Comparison of ENCODE assay signal across 11 cellular contexts in the genomic region with DNA sequence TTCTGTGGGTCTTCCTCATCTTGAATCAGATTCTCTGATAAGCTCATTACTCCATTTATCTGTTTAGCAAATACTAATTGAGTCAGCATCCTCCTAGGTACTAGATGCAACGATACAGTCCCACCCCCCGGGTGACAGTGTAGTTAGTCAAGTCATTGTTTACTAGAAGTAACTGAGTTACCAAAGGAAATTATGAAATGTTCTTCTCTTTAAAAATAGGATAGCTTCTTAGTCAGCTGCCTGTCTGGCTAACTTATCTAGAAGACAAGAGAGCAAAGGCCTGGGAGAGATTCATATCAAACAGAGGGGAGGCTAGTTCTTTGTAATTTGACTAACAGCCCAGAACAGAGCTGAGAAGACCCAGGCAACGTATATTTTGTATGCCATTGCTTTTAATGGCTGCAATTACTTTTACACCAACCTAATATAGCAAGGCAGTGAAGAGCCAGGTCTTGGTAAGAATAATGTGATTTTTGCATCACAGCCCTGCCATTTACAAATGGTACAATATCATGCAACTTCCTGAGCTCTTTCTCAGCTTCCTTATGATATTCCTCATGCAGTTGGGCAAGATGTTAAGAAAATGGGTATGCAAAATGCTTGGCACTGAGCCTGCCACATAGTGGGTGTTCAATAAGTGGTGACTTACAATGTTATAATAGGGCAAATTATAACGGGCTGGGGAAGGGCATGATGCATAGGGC.
DNase-seq lines count a peak whose midpoint lies in the region; ATAC-seq and TF ChIP-seq lines count a peak whose summit lies in the region.
"Had no signal": no experiment of that assay in that cellular context is flagged by ENCODE, and none has a peak within 500 bp of the region (broad histone marks: within the 10 kb centered on the region; RNA-seq: fewer than 3 reads in every experiment).

No MANE protein-coding gene starts in this region.

- no peaks in the 10 kb centered on the region for H4K20me1 ChIP-seq in IMR-90 (ENCODE audit: insufficient read depth, low read length)

- H3K56ac ChIP-seq in IMR-90 (ENCODE audit: extremely low read depth, insufficient read depth, low read length), result no peak overlapping the region

- peak overlapping the region; percentile 96 to 99 (median 98) for H3K27ac Mint-ChIP-seq in CD14-positive monocyte
- H3K27ac Mint-ChIP-seq in activated T-helper 1 cell treated with anti-CD3 and anti-CD28 coated beads, Interleukin-12 subunit alpha, Interleukin-12 subunit beta, Interleukin-2, Interleukin-4 antibody, amounts not matched to agents 30 ng/mL and 10 ng/mL and 1 ng/mL, durations not matched to agents 14 hours and 24 hours and 36 hours, result no peak overlapping the region
- no peak overlapping the region for H3K27ac Mint-ChIP-seq in mesothelial cell of epicardium
- no peak overlapping the region for H3K27ac Mint-ChIP-seq in osteocyte (ENCODE audit: unreplicated experiment)

- H2BK120ac ChIP-seq in IMR-90 (ENCODE audit: low read depth, low read length), result peak overlapping the region; percentile 82
- H2BK120ac ChIP-seq in mesenchymal stem cell (ENCODE audit: low read depth, low read length), result peak overlapping the region; percentile 64

- peaks cover 0 to 2% (median 1%) of the 10 kb centered on the region in 3 donors for H3K27me3 Mint-ChIP-seq in CD14-positive monocyte (ENCODE audit: low read depth in 3 of 3)
- peaks cover 8% of the 10 kb centered on the region for H3K27me3 Mint-ChIP-seq in activated T-helper 1 cell treated with anti-CD3 and anti-CD28 coated beads, Interleukin-12 subunit alpha, Interleukin-12 subunit beta, Interleukin-2, Interleukin-4 antibody, amounts not matched to agents 30 ng/mL and 10 ng/mL and 1 ng/mL, durations not matched to agents 14 hours and 24 hours and 36 hours (ENCODE audit: insufficient read depth)
- H3K27me3 Mint-ChIP-seq in mesothelial cell of epicardium (ENCODE audit: low read depth), result peaks cover 5% of the 10 kb centered on the region
- H3K27me3 Mint-ChIP-seq in osteocyte (ENCODE audit: unreplicated experiment), result no peaks in the 10 kb centered on the region

- H3K27me3 ChIP-seq in IMR-90 (ENCODE audit: control insufficient read depth, insufficient read depth, low read length) (no peaks in the 10 kb centered on the region), mesenchymal stem cell (ENCODE audit: control insufficient read depth in 1 of 2, insufficient read depth in 1 of 2, low read length in 2 of 2) (no peaks in the 10 kb centered on the region)

- H3K9ac ChIP-seq in IMR-90 (ENCODE audit: low read depth, low read length), result no peak overlapping the region
- H3K9ac ChIP-seq in mesenchymal stem cell (ENCODE audit: low read length), result peak overlapping the region; percentile 81

- no peak for TF ChIP-seq RAD21 in IMR-90 (IDR thresholded peaks at IDR 0.05; ENCODE audit: low read length)

- peak overlapping the region; percentile 84 for H2AK5ac ChIP-seq in IMR-90 (ENCODE audit: low read depth, low read length)
- H2AK5ac ChIP-seq in mesenchymal stem cell (ENCODE audit: low read length, severe bottlenecking), result no peak overlapping the region

- peaks cover 0 to 3% (median 0%) of the 10 kb centered on the region in 7 donors for H3K9me3 Mint-ChIP-seq in CD14-positive monocyte
- no peaks in the 10 kb centered on the region for H3K9me3 Mint-ChIP-seq in activated T-helper 1 cell treated with anti-CD3 and anti-CD28 coated beads, Interleukin-12 subunit alpha, Interleukin-12 subunit beta, Interleukin-2, Interleukin-4 antibody, amounts not matched to agents 30 ng/mL and 10 ng/mL and 1 ng/mL, durations not matched to agents 14 hours and 24 hours and 36 hours
- no peaks in the 10 kb centered on the region for H3K9me3 Mint-ChIP-seq in mesothelial cell of epicardium
- no peaks in the 10 kb centered on the region for H3K9me3 Mint-ChIP-seq in osteocyte (ENCODE audit: unreplicated experiment)

- H3K4me1 ChIP-seq in IMR-90 (ENCODE audit: control insufficient read depth, insufficient read depth, low read length), result peaks cover 14% of the 10 kb centered on the region
- no peaks in the 10 kb centered on the region for H3K4me1 ChIP-seq in mesenchymal stem cell (ENCODE audit: control insufficient read depth, insufficient read depth, low read depth, low read length)

- POLR2A ChIA-PET in IMR-90 (lab: Charles Lee; ENCODE audit: unreplicated experiment), result interaction anchor here (0.6 to 0.9 kb wide), 2 partner anchors 13 to 211 kb away, joined by 4 to 9 read pairs; no protein-coding TSS in a partner anchor

- CTCF ChIA-PET in IMR-90 (lab: Yijun Ruan, JAX), result interaction anchor here (0.6 to 3.3 kb wide), 3 partner anchors 208 to 963 kb away, joined by 3 to 12 read pairs (median 9); no protein-coding TSS in a partner anchor

- DNase-seq in CD14-positive monocyte (ENCODE audit: low spot score), result peak; percentile 94
- peak; percentile 96 for DNase-seq in IMR-90
- peak; percentile 96 for DNase-seq in amniotic epithelial cell (ENCODE audit: low read depth)
- peak; percentile 97 for DNase-seq in mesenchymal stem cell
- DNase-seq in activated T-helper 1 cell treated with anti-CD3 and anti-CD28 coated beads, Interleukin-12 subunit alpha, Interleukin-12 subunit beta, Interleukin-2, Interleukin-4 antibody, amounts not matched to agents 30 ng/mL and 10 ng/mL and 1 ng/mL, durations not matched to agents 14 hours and 24 hours and 36 hours (ENCODE audit: low spot score), result no peak
- no peak for DNase-seq in mesothelial cell of epicardium (ENCODE audit: low spot score in 2 of 2, unreplicated experiment in 2 of 2)
- DNase-seq in osteocyte (ENCODE audit: extremely low spot score, unreplicated experiment), result no peak
- DNase-seq: anterior cingulate cortex, NCI-H446 treated with DMSO at 0.1 percent for 48 hours, nucleus accumbens had no signal

- WGBS in IMR-90 (ENCODE audit: extremely low coverage in 2 of 2, insufficient read length in 1 of 2), 2 experiments, result 11% methylated on average over 1 of the region's 4 CpGs; no CpG with 5 or more reads in 1 of the 2 experiments
- 91% methylated on average over 1 of the region's 4 CpGs for WGBS in mesenchymal stem cell

- ATAC-seq in IMR-90 (ENCODE audit: low read depth) (peak; percentile 83), HG02870 (IDR thresholded peaks at IDR 0.05; ENCODE audit: unreplicated experiment) (no peak)

- H3K4me3 ChIP-seq in IMR-90 (ENCODE audit: insufficient read depth, low read depth, low read length), result no peak overlapping the region
- no peak overlapping the region for H3K4me3 ChIP-seq in mesenchymal stem cell (ENCODE audit: insufficient read depth in 1 of 2, low read depth in 1 of 2, low read length in 2 of 2)

- H4K91ac ChIP-seq in IMR-90 (ENCODE audit: insufficient read depth, low read depth, low read length), result peak overlapping the region; percentile 69
- H4K91ac ChIP-seq in mesenchymal stem cell (ENCODE audit: low read length), result peak overlapping the region; percentile 59

- dilution Hi-C loops in IMR-90 (cut with HindIII; ENCODE audit: low sequenced_read_pairs, unreplicated experiment), result no loop called here

- H3K4ac ChIP-seq in IMR-90 (ENCODE audit: low read depth, low read length) (peak overlapping the region; percentile 65), mesenchymal stem cell (ENCODE audit: low read depth in 1 of 2, low read length in 2 of 2) (peak overlapping the region in 1 of 2 experiments; percentile 22)

- H2BK15ac ChIP-seq in IMR-90 (ENCODE audit: low read depth, low read length) (peak overlapping the region; percentile 89; the same call in 2 of the 3 replicates), mesenchymal stem cell (ENCODE audit: low read depth, poor library complexity, severe bottlenecking) (no peak overlapping the region)

- in situ Hi-C loops in IMR-90 (cut with MboI; ENCODE audit: low sequenced_read_pairs), result loop anchor here (25.0 kb wide), 1 partner anchor 727 kb away; no protein-coding TSS in a partner anchor

- H3K4me2 ChIP-seq in IMR-90 (ENCODE audit: low read depth, low read length) (peak overlapping the region; percentile 47; the same call in 1 of the 2 replicates), mesenchymal stem cell (ENCODE audit: low read length, poor library complexity, severe bottlenecking) (no peak overlapping the region)

- H3K14ac ChIP-seq in IMR-90 (replicated peaks; ENCODE audit: low read depth, low read length) (peak overlapping the region; percentile 17), mesenchymal stem cell (ENCODE audit: low read length in 2 of 2) (no peak overlapping the region)

- H3K27ac ChIP-seq in IMR-90 (ENCODE audit: insufficient read depth, low read length) (peak overlapping the region; percentile 34), mesenchymal stem cell (ENCODE audit: low read length, poor library complexity, severe bottlenecking) (no peak overlapping the region)

- H2BK12ac ChIP-seq in mesenchymal stem cell (ENCODE audit: low read length in 2 of 2), result peak overlapping the region; percentile 45 to 96

- H2BK20ac ChIP-seq in IMR-90 (ENCODE audit: low read depth, low read length), result peak overlapping the region; percentile 75; the same call in 1 of the 2 replicates

- H3K36me3 ChIP-seq in IMR-90 (ENCODE audit: control insufficient read depth, insufficient read depth, low read length) (no peaks in the 10 kb centered on the region), mesenchymal stem cell (ENCODE audit: control insufficient read depth in 1 of 2, insufficient read depth in 2 of 2, low read depth in 1 of 2, low read length in 2 of 2) (no peaks in the 10 kb centered on the region)

- H4K8ac ChIP-seq in IMR-90 (ENCODE audit: low read depth in 2 of 2, low read length in 2 of 2), result peak overlapping the region; percentile 0 to 68; a peak in 1 of 4 replicates
- peak overlapping the region; percentile 77 for H4K8ac ChIP-seq in mesenchymal stem cell (ENCODE audit: low read length)

- intact Hi-C loops in CD14-positive monocyte (cut with micrococcal nuclease) (loop anchor here (5.0 to 10.0 kb wide), 2 partner anchors 148 to 150 kb away; a partner anchor contains a TSS), IMR-90 (cut with micrococcal nuclease) (no loop called here)
- intact Hi-C loops in activated T-helper 1 cell treated with anti-CD3 and anti-CD28 coated beads, Interleukin-12 subunit alpha, Interleukin-12 subunit beta, Interleukin-2, Interleukin-4 antibody, amounts not matched to agents 30 ng/mL and 10 ng/mL and 1 ng/mL, durations not matched to agents 14 hours and 24 hours and 36 hours (cut with micrococcal nuclease), result no loop called here

- H3K4me1 Mint-ChIP-seq in CD14-positive monocyte, result peaks cover 72% of the 10 kb centered on the region
- no peaks in the 10 kb centered on the region for H3K4me1 Mint-ChIP-seq in activated T-helper 1 cell treated with anti-CD3 and anti-CD28 coated beads, Interleukin-12 subunit alpha, Interleukin-12 subunit beta, Interleukin-2, Interleukin-4 antibody, amounts not matched to agents 30 ng/mL and 10 ng/mL and 1 ng/mL, durations not matched to agents 14 hours and 24 hours and 36 hours (ENCODE audit: low read depth)
- peaks cover 2% of the 10 kb centered on the region for H3K4me1 Mint-ChIP-seq in mesothelial cell of epicardium
- peaks cover 14% of the 10 kb centered on the region for H3K4me1 Mint-ChIP-seq in osteocyte (ENCODE audit: unreplicated experiment)

- H3K18ac ChIP-seq in IMR-90 (ENCODE audit: low read depth, low read length) (peak overlapping the region; percentile 58), mesenchymal stem cell (ENCODE audit: low read depth in 1 of 2, low read length in 2 of 2) (peak overlapping the region in 1 of 2 experiments; percentile 78)

- H3K23ac ChIP-seq in IMR-90 (ENCODE audit: low read depth, low read length) (peak overlapping the region; percentile 63; the same call in 1 of the 2 replicates), mesenchymal stem cell (ENCODE audit: low read length in 2 of 2) (no peak overlapping the region)

- H2AK9ac ChIP-seq in IMR-90 (replicated peaks; ENCODE audit: low read depth, low read length, poor library complexity), result no peak overlapping the region

- H4K5ac ChIP-seq in IMR-90 (ENCODE audit: low read depth, low read length), result peak overlapping the region; percentile 48; the same call in 1 of the 2 replicates

- TF ChIP-seq CTCF in CD14-positive monocyte (IDR thresholded peaks at IDR 0.05), result no peak
- no peak for TF ChIP-seq CTCF in IMR-90 (conservative IDR thresholded peaks at IDR 0.05; ENCODE audit: low read depth, low read length)
- no peak for TF ChIP-seq CTCF in mesothelial cell of epicardium (IDR thresholded peaks at IDR 0.05; ENCODE audit: unreplicated experiment)
- TF ChIP-seq CTCF in osteocyte (IDR thresholded peaks at IDR 0.05), result no peak

- H3K9me1 ChIP-seq in IMR-90 (ENCODE audit: insufficient read depth, low read length), result peaks cover 16% of the 10 kb centered on the region

- BruUV-seq in IMR-90 (replicated peaks; lab: Mats Ljungman, UMichigan), result no TSS peak

- H2AFZ ChIP-seq in IMR-90 (replicated peaks; ENCODE audit: low read length, poor library complexity) (no peak overlapping the region), mesenchymal stem cell (ENCODE audit: low read depth, low read length) (no peak overlapping the region)

- H3K4me3 Mint-ChIP-seq in CD14-positive monocyte, result peak overlapping the region in 1 of 2 donors; percentile 58
- H3K4me3 Mint-ChIP-seq in activated T-helper 1 cell treated with anti-CD3 and anti-CD28 coated beads, Interleukin-12 subunit alpha, Interleukin-12 subunit beta, Interleukin-2, Interleukin-4 antibody, amounts not matched to agents 30 ng/mL and 10 ng/mL and 1 ng/mL, durations not matched to agents 14 hours and 24 hours and 36 hours, result no peak overlapping the region
- H3K4me3 Mint-ChIP-seq in mesothelial cell of epicardium, result no peak overlapping the region
- no peak overlapping the region for H3K4me3 Mint-ChIP-seq in osteocyte (ENCODE audit: unreplicated experiment)

- TF ChIP-seq POLR2A in IMR-90 (IDR thresholded peaks at IDR 0.05; ENCODE audit: low read depth, low read length), result no peak

- no peaks in the 10 kb centered on the region for H3K9me3 ChIP-seq in IMR-90 (ENCODE audit: control insufficient read depth, insufficient read depth, low read length)
- no peaks in the 10 kb centered on the region for H3K9me3 ChIP-seq in mesenchymal stem cell (ENCODE audit: control insufficient read depth, low read length)

- H3K79me1 ChIP-seq in IMR-90 (ENCODE audit: low read depth in 1 of 2, low read length in 2 of 2) (peaks cover 0 to 3% of the 10 kb centered on the region in 2 experiments; a peak in 1 of 4 replicates), mesenchymal stem cell (replicated peaks; ENCODE audit: low read length, poor library complexity, severe bottlenecking) (no peaks in the 10 kb centered on the region)

- H3K36me3 Mint-ChIP-seq in CD14-positive monocyte (peaks cover 0 to 8% of the 10 kb centered on the region in 2 donors), mesothelial cell of epicardium (no peaks in the 10 kb centered on the region), osteocyte (ENCODE audit: unreplicated experiment) (no peaks in the 10 kb centered on the region)
- H3K36me3 Mint-ChIP-seq in activated T-helper 1 cell treated with anti-CD3 and anti-CD28 coated beads, Interleukin-12 subunit alpha, Interleukin-12 subunit beta, Interleukin-2, Interleukin-4 antibody, amounts not matched to agents 30 ng/mL and 10 ng/mL and 1 ng/mL, durations not matched to agents 14 hours and 24 hours and 36 hours (ENCODE audit: low read depth), result no peaks in the 10 kb centered on the region

- H2BK5ac ChIP-seq in IMR-90 (ENCODE audit: low read depth, low read length, poor library complexity, severe bottlenecking), result peak overlapping the region; percentile 86
- H2BK5ac ChIP-seq in mesenchymal stem cell (ENCODE audit: low read depth, low read length, poor library complexity, severe bottlenecking), result no peak overlapping the region

Comparison
In these comparisons a context has a peak if more than half of its experiments do, and no peak if none do; other contexts are left out.
1. DNase-seq: peak in CD14-positive monocyte (single experiment), IMR-90 (single experiment), amniotic epithelial cell (single experiment) and mesenchymal stem cell (single experiment); none in activated T-helper 1 cell treated with anti-CD3 and anti-CD28 coated beads, Interleukin-12 subunit alpha, Interleukin-12 subunit beta, Interleukin-2, Interleukin-4 antibody, amounts not matched to agents 30 ng/mL and 10 ng/mL and 1 ng/mL, durations not matched to agents 14 hours and 24 hours and 36 hours (single experiment), mesothelial cell of epicardium (0 of 2) and osteocyte (single experiment).
2. H3K27ac Mint-ChIP-seq: peak in CD14-positive monocyte (7 of 7); none in activated T-helper 1 cell treated with anti-CD3 and anti-CD28 coated beads, Interleukin-12 subunit alpha, Interleukin-12 subunit beta, Interleukin-2, Interleukin-4 antibody, amounts not matched to agents 30 ng/mL and 10 ng/mL and 1 ng/mL, durations not matched to agents 14 hours and 24 hours and 36 hours (single experiment), mesothelial cell of epicardium (single experiment) and osteocyte (single experiment).
3. intact Hi-C loops: an anchor here in CD14-positive monocyte (5.0 to 10.0 kb wide); none called in IMR-90 and activated T-helper 1 cell treated with anti-CD3 and anti-CD28 coated beads, Interleukin-12 subunit alpha, Interleukin-12 subunit beta, Interleukin-2, Interleukin-4 antibody, amounts not matched to agents 30 ng/mL and 10 ng/mL and 1 ng/mL, durations not matched to agents 14 hours and 24 hours and 36 hours.